Comparison of ENCODE assay signal across 14 cellular contexts in the genomic region with DNA sequence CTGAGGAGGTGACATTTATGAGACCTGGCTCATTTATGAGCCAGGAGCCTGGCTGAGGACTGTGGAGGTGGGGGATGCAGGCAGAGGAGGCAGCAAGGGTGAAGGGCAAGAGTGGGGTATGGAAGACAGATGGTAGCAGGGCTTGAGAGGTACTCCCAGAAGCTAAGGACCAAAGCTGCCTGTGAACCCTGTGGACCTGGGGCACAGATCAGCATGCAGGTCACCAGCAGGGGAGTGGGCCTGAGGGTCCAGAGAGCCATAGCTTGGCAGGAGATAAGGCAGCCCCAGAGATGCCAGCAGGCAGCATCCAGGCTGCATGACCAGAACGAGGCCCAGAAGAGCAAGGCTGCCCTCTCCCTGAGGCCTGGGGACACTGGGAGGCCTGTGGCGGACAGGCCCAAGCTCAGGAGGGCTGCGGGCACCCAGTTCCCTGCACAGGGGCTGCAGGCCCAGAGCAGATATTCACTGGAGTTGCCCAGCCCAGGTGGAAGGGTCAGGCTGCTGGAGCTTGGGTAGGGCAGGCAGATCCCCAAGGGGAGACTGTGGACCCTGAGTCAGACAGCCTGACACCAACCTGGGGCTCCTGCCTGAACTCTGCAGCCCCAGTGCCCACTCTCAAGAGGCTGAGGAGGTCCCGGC. TPM values are rescaled to one million over a fixed set of nuclear protein-coding genes. Genes with fewer than 3 reads are reported as not detected.
DNase-seq lines count a peak whose midpoint lies in the region; ATAC-seq, FAIRE-seq and TF ChIP-seq lines count a peak whose summit lies in the region.
"Had no signal": no experiment of that assay in that cellular context is flagged by ENCODE, and none has a peak within 500 bp of the region (broad histone marks: within the 10 kb centered on the region; RNA-seq: fewer than 3 reads in every experiment).

No MANE protein-coding gene starts in this region.

- H3K9me3 Mint-ChIP-seq in activated naive CD4-positive, alpha-beta T cell treated with anti-CD3 and anti-CD28 coated beads for 36 hours, result no peaks in the 10 kb centered on the region
- H3K9me3 Mint-ChIP-seq in activated CD8-positive, alpha-beta T cell treated with anti-CD3 and anti-CD28 coated beads for 36 hours, result no peaks in the 10 kb centered on the region

- no peaks in the 10 kb centered on the region for H3K36me3 ChIP-seq in keratinocyte (ENCODE audit: control insufficient read depth in 2 of 2, extremely low read depth in 1 of 2, insufficient read depth in 2 of 2, low read length in 2 of 2)
- H3K36me3 ChIP-seq in thymus (ENCODE audit: control insufficient read depth, insufficient read depth), result peaks cover 2% of the 10 kb centered on the region
- no peaks in the 10 kb centered on the region for H3K36me3 ChIP-seq in mammary epithelial cell (ENCODE audit: insufficient read depth, low read length)
- H3K36me3 ChIP-seq in kidney (ENCODE audit: control insufficient read depth in 1 of 2, insufficient read depth in 2 of 2, low read length in 2 of 2), result no peaks in the 10 kb centered on the region
- H3K36me3 ChIP-seq: pancreas, thyroid gland had no signal

- H3K9ac ChIP-seq in keratinocyte (ENCODE audit: control insufficient read depth, extremely low read depth, insufficient read depth, low read length), result no peak overlapping the region
- no peak overlapping the region for H3K9ac ChIP-seq in mammary epithelial cell (ENCODE audit: insufficient read depth, low read length)
- H3K9ac ChIP-seq in kidney (ENCODE audit: low read length in 2 of 2), result no peak overlapping the region

- peak; percentile 27 for ATAC-seq in activated CD8-positive, alpha-beta T cell treated with anti-CD3 and anti-CD28 coated beads for 36 hours

- CTCF ChIA-PET in activated naive CD4-positive, alpha-beta T cell treated with anti-CD3 and anti-CD28 coated beads for 36 hours (lab: Charles Lee), result interaction anchor here (0.7 kb wide), 1 partner anchor 29 kb away, joined by 4 read pairs; no protein-coding TSS in a partner anchor
- CTCF ChIA-PET in activated CD8-positive, alpha-beta T cell treated with anti-CD3 and anti-CD28 coated beads for 36 hours (lab: Charles Lee), result interaction anchor here (1.1 to 1.7 kb wide), 7 partner anchors 12 to 80 kb away, joined by 3 to 7 read pairs (median 4); a partner anchor contains a TSS
- CTCF ChIA-PET in mammary epithelial cell (lab: Charles Lee; ENCODE audit: low non-redundant PET), result no interaction called here

- BruUV-seq in mammary epithelial cell (replicated peaks; lab: Mats Ljungman, UMichigan), result no TSS peak

- TF ChIP-seq CTCF in activated CD8-positive, alpha-beta T cell treated with anti-CD3 and anti-CD28 coated beads for 36 hours (IDR thresholded peaks at IDR 0.05), result no peak
- TF ChIP-seq CTCF in keratinocyte (optimal IDR thresholded peaks at IDR 0.05 in 1 of 3, IDR thresholded peaks at IDR 0.05 in 1 of 3, conservative IDR thresholded peaks at IDR 0.05 in 1 of 3; ENCODE audit: extremely low read depth in 1 of 3, insufficient read depth in 2 of 3, low read length in 3 of 3) (no peak), mammary epithelial cell (conservative IDR thresholded peaks at IDR 0.05 in 1 of 2, IDR thresholded peaks at IDR 0.05 in 1 of 2; ENCODE audit: extremely low read depth in 1 of 2, insufficient read depth in 1 of 2, low read depth in 1 of 2, low read length in 2 of 2) (no peak), kidney (IDR thresholded peaks at IDR 0.05; ENCODE audit: borderline replicate concordance, extremely low read depth, insufficient read depth) (no peak)

- H3K36me3 Mint-ChIP-seq in activated naive CD4-positive, alpha-beta T cell treated with anti-CD3 and anti-CD28 coated beads for 36 hours (ENCODE audit: low read depth), result no peaks in the 10 kb centered on the region
- H3K36me3 Mint-ChIP-seq in activated CD8-positive, alpha-beta T cell treated with anti-CD3 and anti-CD28 coated beads for 36 hours (ENCODE audit: low read depth), result no peaks in the 10 kb centered on the region

- no peaks in the 10 kb centered on the region for H3K27me3 ChIP-seq in keratinocyte (ENCODE audit: control insufficient read depth, extremely low read depth, insufficient read depth, low read length)
- no peaks in the 10 kb centered on the region for H3K27me3 ChIP-seq in thymus (ENCODE audit: control insufficient read depth, insufficient read depth)
- H3K27me3 ChIP-seq in mammary epithelial cell (ENCODE audit: insufficient read depth, low read length), result no peaks in the 10 kb centered on the region
- H3K27me3 ChIP-seq: pancreas, thyroid gland had no signal

- intact Hi-C loops in activated naive CD4-positive, alpha-beta T cell treated with anti-CD3 and anti-CD28 coated beads for 36 hours (cut with micrococcal nuclease), result loop anchor here (2.0 kb wide), 3 partner anchors 16 to 38 kb away; a partner anchor contains a TSS
- intact Hi-C loops in activated CD8-positive, alpha-beta T cell treated with anti-CD3 and anti-CD28 coated beads for 36 hours (cut with micrococcal nuclease), result no loop called here
- intact Hi-C loops in mammary epithelial cell (cut with micrococcal nuclease) (no loop called here), kidney (cut with DNase I) (no loop called here)

- no peak overlapping the region for H3K4me3 Mint-ChIP-seq in activated naive CD4-positive, alpha-beta T cell treated with anti-CD3 and anti-CD28 coated beads for 36 hours
- no peak overlapping the region for H3K4me3 Mint-ChIP-seq in activated CD8-positive, alpha-beta T cell treated with anti-CD3 and anti-CD28 coated beads for 36 hours

- H3K4me1 ChIP-seq in keratinocyte (ENCODE audit: control insufficient read depth, extremely low read depth, insufficient read depth, low read length) (peaks cover 33% of the 10 kb centered on the region), thymus (ENCODE audit: control insufficient read depth, insufficient read depth, low read length) (peaks cover 5% of the 10 kb centered on the region), mammary epithelial cell (ENCODE audit: insufficient read depth, low read length) (peaks cover 21% of the 10 kb centered on the region), kidney (ENCODE audit: control insufficient read depth in 1 of 2, insufficient read depth in 1 of 2, low read depth in 1 of 2, low read length in 2 of 2) (peaks cover 0 to 14% of the 10 kb centered on the region in 2 donors)
- H3K4me1 ChIP-seq: pancreas had no signal

- FAIRE-seq in keratinocyte (lab: Jason Lieb, UNC), result no peak
- no peak for FAIRE-seq in kidney (lab: Jason Lieb, UNC)
- FAIRE-seq: pancreas had no signal

- in situ Hi-C loops in mammary epithelial cell (cut with MboI; ENCODE audit: low sequenced_read_pairs in 2 of 2), result no loop called here

- POLR2A ChIA-PET in activated CD8-positive, alpha-beta T cell treated with anti-CD3 and anti-CD28 coated beads for 36 hours (lab: Charles Lee), result interaction anchor here (1.0 to 2.0 kb wide), 2 partner anchors 34 to 37 kb away, joined by 3 to 8 read pairs; a partner anchor contains a TSS

- H3K4me2 ChIP-seq in keratinocyte (ENCODE audit: control insufficient read depth, extremely low read depth, insufficient read depth, low read depth, low read length) (no peak overlapping the region), mammary epithelial cell (ENCODE audit: insufficient read depth, low read depth, low read length) (no peak overlapping the region)

- H3K4me1 Mint-ChIP-seq in activated naive CD4-positive, alpha-beta T cell treated with anti-CD3 and anti-CD28 coated beads for 36 hours (ENCODE audit: low read depth), result peaks cover 6% of the 10 kb centered on the region
- H3K4me1 Mint-ChIP-seq in activated CD8-positive, alpha-beta T cell treated with anti-CD3 and anti-CD28 coated beads for 36 hours (ENCODE audit: low read depth), result peaks cover 5% of the 10 kb centered on the region

- H3K27ac ChIP-seq in keratinocyte (ENCODE audit: control insufficient read depth, insufficient read depth, low read length) (peak overlapping the region; percentile 90), thymus (ENCODE audit: low read depth) (peak overlapping the region; percentile 93), mammary epithelial cell (ENCODE audit: insufficient read depth, low read depth, low read length) (no peak overlapping the region), kidney (ENCODE audit: low read depth in 2 of 2, low read length in 2 of 2) (no peak overlapping the region)
- H3K27ac ChIP-seq: pancreas, SK-N-MC, thyroid gland had no signal

- H3K79me2 ChIP-seq in keratinocyte (ENCODE audit: control insufficient read depth, insufficient read depth, low read length) (no peaks in the 10 kb centered on the region), mammary epithelial cell (ENCODE audit: insufficient read depth, low read length) (no peaks in the 10 kb centered on the region)

- H3K9me3 ChIP-seq in keratinocyte (ENCODE audit: control insufficient read depth, low read depth, low read length), result no peaks in the 10 kb centered on the region
- no peaks in the 10 kb centered on the region for H3K9me3 ChIP-seq in thymus (ENCODE audit: control insufficient read depth)
- no peaks in the 10 kb centered on the region for H3K9me3 ChIP-seq in mammary epithelial cell (replicated peaks; ENCODE audit: insufficient read depth, low read length)
- H3K9me3 ChIP-seq in kidney (ENCODE audit: control insufficient read depth in 1 of 2, low read length in 2 of 2), result no peaks in the 10 kb centered on the region
- H3K9me3 ChIP-seq: pancreas, thyroid gland had no signal

- peak overlapping the region; percentile 81 for H2AFZ ChIP-seq in keratinocyte (ENCODE audit: control insufficient read depth, low read length)
- no peak overlapping the region for H2AFZ ChIP-seq in mammary epithelial cell (ENCODE audit: low read depth, low read length)

- peak overlapping the region; percentile 22 for H3K27ac Mint-ChIP-seq in activated naive CD4-positive, alpha-beta T cell treated with anti-CD3 and anti-CD28 coated beads for 36 hours
- peak overlapping the region; percentile 80 for H3K27ac Mint-ChIP-seq in activated CD8-positive, alpha-beta T cell treated with anti-CD3 and anti-CD28 coated beads for 36 hours

- no peaks in the 10 kb centered on the region for H3K27me3 Mint-ChIP-seq in activated naive CD4-positive, alpha-beta T cell treated with anti-CD3 and anti-CD28 coated beads for 36 hours (ENCODE audit: low read depth)
- H3K27me3 Mint-ChIP-seq in activated CD8-positive, alpha-beta T cell treated with anti-CD3 and anti-CD28 coated beads for 36 hours, result no peaks in the 10 kb centered on the region

- dilution Hi-C loops in keratinocyte (cut with MboI; ENCODE audit: extremely low pct_ligation_motif_present, low sequenced_read_pairs), result no loop called here
- dilution Hi-C loops in mammary epithelial cell (cut with HindIII; ENCODE audit: low sequenced_read_pairs), result no loop called here

- H3K9me1 ChIP-seq in keratinocyte (ENCODE audit: control insufficient read depth, extremely low read depth, insufficient read depth, low read length), result peaks cover 3% of the 10 kb centered on the region

- WGBS in thymus, result 94% methylated on average over 4 of the region's 4 CpGs
- 88% methylated on average over 4 of the region's 4 CpGs for WGBS in mammary epithelial cell (ENCODE audit: low coverage, missing lambda C conversion rate)

- no peak for DNase-seq in activated naive CD4-positive, alpha-beta T cell treated with anti-CD3 and anti-CD28 coated beads for 36 hours
- DNase-seq in activated naive CD4-positive, alpha-beta T cell (lab: John Stamatoyannopoulos, UW), result no peak
- no peak for DNase-seq in activated CD8-positive, alpha-beta T cell treated with anti-CD3 and anti-CD28 coated beads for 36 hours
- DNase-seq in keratinocyte (ENCODE audit: low read depth, low spot score) (no peak), mammary epithelial cell (no peak), midbrain (lab: John Stamatoyannopoulos, UW) (no peak), kidney (no peak)
- DNase-seq: DMS79; mesendoderm; pancreas; stimulated activated CD4-positive, alpha-beta T cell treated with anti-CD3 and anti-CD28 coated beads, Interleukin-12 subunit alpha, Interleukin-12 subunit beta, amount 100 ng/mL, for 4 hours; thyroid gland had no signal

- H3K4me3 ChIP-seq in keratinocyte (ENCODE audit: control insufficient read depth in 2 of 3, extremely low read depth in 1 of 3, insufficient read depth in 2 of 3, low read depth in 1 of 3, low read length in 3 of 3), result no peak overlapping the region
- H3K4me3 ChIP-seq in thymus (ENCODE audit: low read length), result no peak overlapping the region
- no peak overlapping the region for H3K4me3 ChIP-seq in mammary epithelial cell (replicated peaks in 1 of 3; ENCODE audit: insufficient read depth in 1 of 3, low read depth in 2 of 3, low read length in 3 of 3)
- no peak overlapping the region for H3K4me3 ChIP-seq in kidney (ENCODE audit: low read length in 2 of 2)
- H3K4me3 ChIP-seq: pancreas, SK-N-MC, thyroid gland had no signal

- H4K20me1 ChIP-seq in keratinocyte (ENCODE audit: control insufficient read depth, extremely low read depth, insufficient read depth, low read length), result no peaks in the 10 kb centered on the region
- no peaks in the 10 kb centered on the region for H4K20me1 ChIP-seq in mammary epithelial cell (ENCODE audit: insufficient read depth, low read length)

RNA-seq across cellular contexts. Expression of a gene that starts 3.4 kb away (rescaled TPM):
- total RNA-seq in activated naive CD4-positive, alpha-beta T cell treated with anti-CD3 and anti-CD28 coated beads for 36 hours, result not detected
- not detected for total RNA-seq in activated CD8-positive, alpha-beta T cell treated with anti-CD3 and anti-CD28 coated beads for 36 hours
- polyA plus RNA-seq in keratinocyte (0.57 to 54.1 TPM (median 10.4 TPM) in 3 replicates), thymus (7.7 TPM), mammary epithelial cell (not detected), kidney (ENCODE audit: insufficient read depth, low read depth, low replicate concordance) (not detected)
- 8.4 TPM for polyA plus RNA-seq in keratinocyte (2011; ENCODE audit: low read depth)
- 3.8 and 4.6 TPM in 2 replicates for polyA plus RNA-seq in keratinocyte (2011; cell fraction: cytosol; rRNA removed)
- polyA plus RNA-seq in keratinocyte (2011; cell fraction: nucleus; rRNA removed), result 2.0 and 2.3 TPM in 2 replicates
- 0.74 and 81.7 TPM in 2 replicates for polyA plus RNA-seq in keratinocyte (2012; ENCODE audit: low replicate concordance)
- polyA minus RNA-seq in keratinocyte (7.7 to 31.6 TPM in 2 of 3 replicates, not detected in the other), mammary epithelial cell (not detected)
- polyA minus RNA-seq in keratinocyte (2011; cell fraction: cytosol; rRNA and poly(A)+ RNA removed), result 8.1 TPM
- 1.1 and 1.7 TPM in 2 replicates for polyA minus RNA-seq in keratinocyte (2011; cell fraction: nucleus; rRNA and poly(A)+ RNA removed)
- total RNA-seq in mammary epithelial cell (under 1 TPM in 1 of 2 donors, not detected in 1; 0.33 TPM), kidney (0.44 TPM)
- total RNA-seq: thyroid gland had no signal

RNA-seq across cellular contexts. Expression of a gene that starts 17.4 kb away (rescaled TPM):
- total RNA-seq in activated naive CD4-positive, alpha-beta T cell treated with anti-CD3 and anti-CD28 coated beads for 36 hours, result 1 to 10 TPM in 1 of 2 experiments, under 1 TPM in 1; 0.37 to 1.4 TPM
- total RNA-seq in activated CD8-positive, alpha-beta T cell treated with anti-CD3 and anti-CD28 coated beads for 36 hours, result 1 to 10 TPM; 1.8 to 2.4 TPM
- 1.4 to 5.7 TPM (median 5.2 TPM) in 3 replicates for polyA plus RNA-seq in keratinocyte
- 2.4 TPM for polyA plus RNA-seq in keratinocyte (2011; ENCODE audit: low read depth)
- 0.69 and 0.84 TPM in 2 replicates for polyA plus RNA-seq in keratinocyte (2011; cell fraction: cytosol; rRNA removed)
- 11.6 and 14.0 TPM in 2 replicates for polyA plus RNA-seq in keratinocyte (2011; cell fraction: nucleus; rRNA removed)
- 0.95 and 4.7 TPM in 2 replicates for polyA plus RNA-seq in keratinocyte (2012; ENCODE audit: low replicate concordance)
- polyA minus RNA-seq in keratinocyte, result 2.4 to 3.6 TPM (median 2.9 TPM) in 3 replicates
- polyA minus RNA-seq in keratinocyte (2011; cell fraction: cytosol; rRNA and poly(A)+ RNA removed), result 0.77 TPM
- 2.6 and 5.2 TPM in 2 replicates for polyA minus RNA-seq in keratinocyte (2011; cell fraction: nucleus; rRNA and poly(A)+ RNA removed)
- 1.3 TPM for polyA plus RNA-seq in thymus
- total RNA-seq in mammary epithelial cell, result 10 to 100 TPM in 1 of 2 donors, 1 to 10 TPM in 1; 8.8 to 27.4 TPM
- polyA plus RNA-seq in mammary epithelial cell, result 8.8 TPM
- polyA minus RNA-seq in mammary epithelial cell, result 9.9 TPM
- 1.1 TPM for total RNA-seq in kidney
- polyA plus RNA-seq in kidney (ENCODE audit: insufficient read depth, low read depth, low replicate concordance), result 0.47 TPM

RNA-seq across cellular contexts. Expression of a gene that starts 37.6 kb away (rescaled TPM):
- total RNA-seq in activated naive CD4-positive, alpha-beta T cell treated with anti-CD3 and anti-CD28 coated beads for 36 hours, result 100 to 1,000 TPM; 281 TPM
- total RNA-seq in activated CD8-positive, alpha-beta T cell treated with anti-CD3 and anti-CD28 coated beads for 36 hours, result 100 to 1,000 TPM; 198 TPM
- polyA plus RNA-seq in keratinocyte, result 146 to 214 TPM (median 175 TPM) in 3 replicates
- polyA plus RNA-seq in keratinocyte (2011; ENCODE audit: low read depth), result 68.0 TPM
- polyA plus RNA-seq in keratinocyte (2011; cell fraction: cytosol; rRNA removed), result 134 and 203 TPM in 2 replicates
- polyA plus RNA-seq in keratinocyte (2011; cell fraction: nucleus; rRNA removed), result 80.1 and 90.1 TPM in 2 replicates
- polyA plus RNA-seq in keratinocyte (2012; ENCODE audit: low replicate concordance), result 127 and 181 TPM in 2 replicates
- polyA minus RNA-seq in keratinocyte, result 65.1 to 121 TPM (median 98.8 TPM) in 3 replicates
- polyA minus RNA-seq in keratinocyte (2011; cell fraction: cytosol; rRNA and poly(A)+ RNA removed), result 80.4 TPM
- polyA minus RNA-seq in keratinocyte (2011; cell fraction: nucleus; rRNA and poly(A)+ RNA removed), result 29.5 and 42.4 TPM in 2 replicates
- 132 TPM for polyA plus RNA-seq in thymus
- total RNA-seq in mammary epithelial cell, result 100 to 1,000 TPM; 165 to 199 TPM
- polyA plus RNA-seq in mammary epithelial cell, result 147 TPM
- polyA minus RNA-seq in mammary epithelial cell, result 102 TPM
- total RNA-seq in kidney, result 134 TPM
- 376 TPM for polyA plus RNA-seq in kidney (ENCODE audit: insufficient read depth, low read depth, low replicate concordance)

RNA-seq across cellular contexts. Expression of a gene that starts 48.4 kb away (rescaled TPM):
- not detected for total RNA-seq in activated naive CD4-positive, alpha-beta T cell treated with anti-CD3 and anti-CD28 coated beads for 36 hours
- total RNA-seq in activated CD8-positive, alpha-beta T cell treated with anti-CD3 and anti-CD28 coated beads for 36 hours, result not detected
- polyA plus RNA-seq in keratinocyte, result not detected in 3 replicates
- polyA plus RNA-seq in keratinocyte (2011; ENCODE audit: low read depth), result not detected
- not detected in 2 replicates for polyA plus RNA-seq in keratinocyte (2011; cell fraction: cytosol; rRNA removed)
- not detected in 2 replicates for polyA plus RNA-seq in keratinocyte (2011; cell fraction: nucleus; rRNA removed)
- 0.06 TPM in 1 of 2 replicates, not detected in the other for polyA plus RNA-seq in keratinocyte (2012; ENCODE audit: low replicate concordance)
- polyA minus RNA-seq in keratinocyte, result 0.30 TPM in 1 of 3 replicates, not detected in the others
- not detected for polyA minus RNA-seq in keratinocyte (2011; cell fraction: cytosol; rRNA and poly(A)+ RNA removed)
- polyA minus RNA-seq in keratinocyte (2011; cell fraction: nucleus; rRNA and poly(A)+ RNA removed), result not detected in 2 replicates
- not detected for polyA plus RNA-seq in thymus
- not detected for total RNA-seq in mammary epithelial cell
- not detected for polyA plus RNA-seq in mammary epithelial cell
- polyA minus RNA-seq in mammary epithelial cell, result not detected
- not detected for total RNA-seq in kidney
- polyA plus RNA-seq in kidney (ENCODE audit: insufficient read depth, low read depth, low replicate concordance), result not detected
- total RNA-seq: pancreas, thyroid gland had no signal
- polyA plus RNA-seq: pancreas had no signal

Comparison
In these comparisons a context has a peak if more than half of its experiments do, and no peak if none do; other contexts are left out.
1. H3K27ac ChIP-seq: peak in keratinocyte (single experiment) and thymus (single experiment); none in mammary epithelial cell (single experiment) and kidney (0 of 2).